In the genomic region with DNA sequence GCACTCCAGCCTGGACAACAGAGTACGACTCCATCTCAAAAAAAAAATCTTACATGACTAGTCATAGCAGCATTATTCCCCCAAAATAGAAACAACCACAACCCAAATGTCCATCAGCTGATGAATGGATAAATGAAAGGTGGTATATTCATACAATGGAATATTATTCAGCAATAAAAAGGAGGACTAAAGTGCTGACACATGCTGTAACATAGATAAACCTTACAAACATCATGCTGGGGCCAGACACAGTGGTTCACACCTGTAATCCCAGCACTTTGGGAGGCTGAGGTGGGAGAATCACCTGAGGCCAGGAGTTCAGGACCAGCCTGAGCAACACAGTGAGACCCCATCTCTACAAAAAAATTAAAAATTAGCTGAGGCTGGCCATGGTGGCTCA, we compare ENCODE assay signal across 33 cellular contexts. TPM values are rescaled to one million over a fixed set of nuclear protein-coding genes. Genes with fewer than 3 reads are reported as not detected.
"Had no signal": no experiment of that assay in that cellular context is flagged by ENCODE, and none has a peak within 500 bp of the region (broad histone marks: within the 10 kb centered on the region; RNA-seq: fewer than 3 reads in every experiment).

No MANE protein-coding gene starts in this region.

- H3K27me3 ChIP-seq: colonic mucosa, gastrocnemius medialis, heart right ventricle, left lung had no signal

- H3K4me3 Mint-ChIP-seq: effector memory CD8-positive, alpha-beta T cell; endodermal cell; mesothelial cell of epicardium; naive B cell; naive thymus-derived CD8-positive, alpha-beta T cell had no signal

- H3K27ac Mint-ChIP-seq: effector memory CD8-positive, alpha-beta T cell; endodermal cell; mesothelial cell of epicardium; naive B cell; naive thymus-derived CD8-positive, alpha-beta T cell had no signal

- H3K4me1 ChIP-seq: colonic mucosa, gastrocnemius medialis, lower lobe of right lung had no signal

- H3K27ac ChIP-seq: colonic mucosa, epithelial cell of prostate, esophagus squamous epithelium, gastrocnemius medialis, heart right ventricle, left lung, lower lobe of right lung had no signal

- H3K4me3 ChIP-seq: colonic mucosa, esophagus squamous epithelium, gastrocnemius medialis, heart right ventricle, left lung, lower lobe of right lung, mucosa of descending colon had no signal

- H3K27me3 Mint-ChIP-seq: effector memory CD8-positive, alpha-beta T cell; naive thymus-derived CD8-positive, alpha-beta T cell had no signal

- H3K9me3 ChIP-seq: colonic mucosa, esophagus squamous epithelium, gastrocnemius medialis, lower lobe of right lung, mucosa of descending colon had no signal

- ATAC-seq: effector memory CD8-positive, alpha-beta T cell; esophagus mucosa; gastrocnemius medialis; heart right ventricle; left cardiac atrium; left lung; left ventricle myocardium superior; lower lobe of right lung; mucosa of descending colon; naive thymus-derived CD8-positive, alpha-beta T cell had no signal

- H3K36me3 ChIP-seq: colonic mucosa, esophagus squamous epithelium, gastrocnemius medialis, heart right ventricle, left lung, lower lobe of right lung had no signal

- H3K9me3 Mint-ChIP-seq: effector memory CD8-positive, alpha-beta T cell had no signal

- DNase-seq: colonic mucosa; cortex of kidney; effector CD8-positive, alpha-beta T cell; effector memory CD8-positive, alpha-beta T cell; endodermal cell; erythroblast; esophagus squamous epithelium; foreskin fibroblast; foreskin melanocyte; gastrocnemius medialis; glutamatergic neuron; head of caudate nucleus; heart right ventricle; hippocampal formation; left cardiac atrium; lower lobe of right lung; mesenchymal stem cell; mucosa of descending colon; naive B cell; naive thymus-derived CD8-positive, alpha-beta T cell had no signal

- FAIRE-seq: endometrium, islet of Langerhans, keratinocyte had no signal

RNA-seq across cellular contexts. Expression of a gene that starts 16.9 kb away (rescaled TPM):
- total RNA-seq: colonic mucosa, dermis microvascular lymphatic vessel endothelial cell, esophagus mucosa, esophagus squamous epithelium, gastrocnemius medialis, glomerular endothelial cell, kidney epithelial cell, left cardiac atrium, left lung, left ventricle myocardium superior, lower lobe of right lung, lung microvascular endothelial cell, mesenteric fat pad had no signal
- polyA plus RNA-seq: keratinocyte had no signal
